In genomic region chr17:17929655-17930380, GRCh38 we compare ENCODE assay signal across 16 cellular contexts. TPM values are rescaled to one million over a fixed set of nuclear protein-coding genes. Genes with fewer than 3 reads are reported as not detected.
DNase-seq lines count a peak whose midpoint lies in the region; ATAC-seq and TF ChIP-seq lines count a peak whose summit lies in the region.
"Had no signal": no experiment of that assay in that cellular context is flagged by ENCODE, and none has a peak within 500 bp of the region (broad histone marks: within the 10 kb centered on the region; RNA-seq: fewer than 3 reads in every experiment).

No MANE protein-coding gene starts in this region.

- peak overlapping the region; percentile 1 for H3K27ac ChIP-seq in cardiac muscle cell
- H3K27ac ChIP-seq in osteoblast (ENCODE audit: low read depth, low read length): peak overlapping the region; percentile 8
- H3K27ac ChIP-seq: right lobe of liver had no signal

- H3K9me3 ChIP-seq in cardiac muscle cell (ENCODE audit: low read depth) (no peaks in the 10 kb centered on the region), osteoblast (ENCODE audit: low read depth, low read length) (no peaks in the 10 kb centered on the region)
- H3K9me3 ChIP-seq: MG63, right lobe of liver, stomach had no signal

- peaks cover 6% of the 10 kb centered on the region for H3K27me3 Mint-ChIP-seq in nephron progenitor cell (ENCODE audit: low read depth, poor library complexity)
- H3K27me3 Mint-ChIP-seq: T-cell had no signal

- intact Hi-C loops in Right ventricle myocardium inferior (cut with DNase I): no loop called here

- no peak overlapping the region for H3K27ac Mint-ChIP-seq in nephron progenitor cell
- H3K27ac Mint-ChIP-seq: activated T-helper 1 cell treated with anti-CD3 and anti-CD28 coated beads, Interleukin-12 subunit alpha, Interleukin-12 subunit beta, Interleukin-2, Interleukin-4 antibody, amounts not matched to agents 30 ng/mL and 10 ng/mL and 1 ng/mL, durations not matched to agents 14 hours and 24 hours and 36 hours; T-cell had no signal

- peaks cover 6% of the 10 kb centered on the region for H4K20me1 ChIP-seq in osteoblast (ENCODE audit: insufficient read depth, low read length)

- no peak for ATAC-seq in Right ventricle myocardium inferior
- ATAC-seq: T-cell had no signal

- H3K79me2 ChIP-seq in osteoblast (ENCODE audit: insufficient read depth, low read length): peaks cover 77% of the 10 kb centered on the region

- TF ChIP-seq CTCF in cardiac muscle cell (IDR thresholded peaks at IDR 0.05; ENCODE audit: low read depth, low read length) (no peak), fibroblast of the aortic adventitia (IDR thresholded peaks at IDR 0.05; ENCODE audit: insufficient read depth, low read length) (no peak), osteoblast (IDR thresholded peaks at IDR 0.05; ENCODE audit: extremely low read depth, low read depth, low read length) (no peak), nephron progenitor cell (IDR thresholded peaks at IDR 0.05) (no peak)

- no peaks in the 10 kb centered on the region for H3K9me3 Mint-ChIP-seq in nephron progenitor cell
- H3K9me3 Mint-ChIP-seq: activated T-helper 1 cell treated with anti-CD3 and anti-CD28 coated beads, Interleukin-12 subunit alpha, Interleukin-12 subunit beta, Interleukin-2, Interleukin-4 antibody, amounts not matched to agents 30 ng/mL and 10 ng/mL and 1 ng/mL, durations not matched to agents 14 hours and 24 hours and 36 hours; immature natural killer cell; T-cell had no signal

- peak overlapping the region; percentile 22 for H3K4me2 ChIP-seq in osteoblast (ENCODE audit: insufficient read depth, low read length)

- H2AFZ ChIP-seq in osteoblast (ENCODE audit: low read length): no peak overlapping the region

- no peaks in the 10 kb centered on the region for H3K27me3 ChIP-seq in cardiac muscle cell
- no peaks in the 10 kb centered on the region for H3K27me3 ChIP-seq in osteoblast (ENCODE audit: insufficient read depth, low read length)
- H3K27me3 ChIP-seq: MG63, right lobe of liver, stomach had no signal

- DNase-seq in cardiac muscle cell (ENCODE audit: low read depth in 1 of 2, low spot score in 1 of 2): no peak
- no peak for DNase-seq in Right ventricle myocardium inferior (ENCODE audit: missing footprints)
- DNase-seq in fibroblast of the aortic adventitia (ENCODE audit: low read depth): peak; percentile 36
- DNase-seq in osteoblast (ENCODE audit: insufficient read length, low spot score, missing footprints): no peak
- DNase-seq in NCI-H2171 (lab: John Stamatoyannopoulos, UW): no peak
- no peak for DNase-seq in T-helper 1 cell
- no peak for DNase-seq in nephron progenitor cell
- no peak for DNase-seq in SIG-M5 (lab: John Stamatoyannopoulos, UW)
- DNase-seq: activated CD4-positive, alpha-beta T cell treated with anti-CD3 and anti-CD28 coated beads for 4 hours; amniotic stem cell; immature natural killer cell; MG63; right lobe of liver; stomach; T-cell had no signal

- no peaks in the 10 kb centered on the region for H3K36me3 Mint-ChIP-seq in nephron progenitor cell (ENCODE audit: low read depth)
- H3K36me3 Mint-ChIP-seq: immature natural killer cell, T-cell had no signal

- H3K36me3 ChIP-seq in cardiac muscle cell (no peaks in the 10 kb centered on the region), osteoblast (ENCODE audit: insufficient read depth, low read length) (no peaks in the 10 kb centered on the region)
- H3K36me3 ChIP-seq: MG63, right lobe of liver, stomach had no signal

- H3K4me1 Mint-ChIP-seq in nephron progenitor cell: peaks cover 21% of the 10 kb centered on the region

- no peak overlapping the region for H3K4me3 ChIP-seq in cardiac muscle cell
- H3K4me3 ChIP-seq in fibroblast of the aortic adventitia (ENCODE audit: low read depth, low read length): no peak overlapping the region
- H3K4me3 ChIP-seq in osteoblast (ENCODE audit: insufficient read depth, low read length): no peak overlapping the region
- H3K4me3 ChIP-seq: MG63, right lobe of liver, stomach had no signal

- H3K4me1 ChIP-seq in cardiac muscle cell (ENCODE audit: low read depth) (peaks cover 6% of the 10 kb centered on the region), osteoblast (ENCODE audit: insufficient read depth, low read length) (peaks cover 61% of the 10 kb centered on the region)

- H3K4me3 Mint-ChIP-seq in nephron progenitor cell: no peak overlapping the region
- H3K4me3 Mint-ChIP-seq: activated T-helper 1 cell treated with anti-CD3 and anti-CD28 coated beads, Interleukin-12 subunit alpha, Interleukin-12 subunit beta, Interleukin-2, Interleukin-4 antibody, amounts not matched to agents 30 ng/mL and 10 ng/mL and 1 ng/mL, durations not matched to agents 14 hours and 24 hours and 36 hours; immature natural killer cell; T-cell had no signal

RNA-seq across cellular contexts. Expression of gene TOM1L2, which starts 42.4 kb away (rescaled TPM):
- total RNA-seq in cardiac muscle cell: 49.9 and 145 TPM in 2 replicates
- polyA plus RNA-seq in cardiac muscle cell: 46.4 and 55.2 TPM in 2 replicates
- total RNA-seq in Right ventricle myocardium inferior: 246 TPM
- 27.2 and 40.3 TPM in 2 replicates for total RNA-seq in fibroblast of the aortic adventitia (ENCODE audit: low replicate concordance)
- 32.1 and 38.7 TPM in 2 replicates for total RNA-seq in osteoblast

RNA-seq across cellular contexts. Expression of gene DRC3, which starts 42.8 kb away (rescaled TPM):
- 0.18 and 0.21 TPM in 2 replicates for total RNA-seq in cardiac muscle cell
- 2.4 and 4.1 TPM in 2 replicates for polyA plus RNA-seq in cardiac muscle cell
- total RNA-seq in Right ventricle myocardium inferior: 1.6 TPM
- total RNA-seq in fibroblast of the aortic adventitia (ENCODE audit: low replicate concordance): 0.74 and 1.8 TPM in 2 replicates
- total RNA-seq in osteoblast: 1.8 and 2.9 TPM in 2 replicates
- total RNA-seq: activated T-helper 1 cell treated with anti-CD3 and anti-CD28 coated beads, Interleukin-12 subunit alpha, Interleukin-12 subunit beta, Interleukin-2, Interleukin-4 antibody, amounts not matched to agents 30 ng/mL and 10 ng/mL and 1 ng/mL, durations not matched to agents 14 hours and 24 hours and 36 hours had no signal
